39 cellular contexts compared by ENCODE assay signal in the genomic region with DNA sequence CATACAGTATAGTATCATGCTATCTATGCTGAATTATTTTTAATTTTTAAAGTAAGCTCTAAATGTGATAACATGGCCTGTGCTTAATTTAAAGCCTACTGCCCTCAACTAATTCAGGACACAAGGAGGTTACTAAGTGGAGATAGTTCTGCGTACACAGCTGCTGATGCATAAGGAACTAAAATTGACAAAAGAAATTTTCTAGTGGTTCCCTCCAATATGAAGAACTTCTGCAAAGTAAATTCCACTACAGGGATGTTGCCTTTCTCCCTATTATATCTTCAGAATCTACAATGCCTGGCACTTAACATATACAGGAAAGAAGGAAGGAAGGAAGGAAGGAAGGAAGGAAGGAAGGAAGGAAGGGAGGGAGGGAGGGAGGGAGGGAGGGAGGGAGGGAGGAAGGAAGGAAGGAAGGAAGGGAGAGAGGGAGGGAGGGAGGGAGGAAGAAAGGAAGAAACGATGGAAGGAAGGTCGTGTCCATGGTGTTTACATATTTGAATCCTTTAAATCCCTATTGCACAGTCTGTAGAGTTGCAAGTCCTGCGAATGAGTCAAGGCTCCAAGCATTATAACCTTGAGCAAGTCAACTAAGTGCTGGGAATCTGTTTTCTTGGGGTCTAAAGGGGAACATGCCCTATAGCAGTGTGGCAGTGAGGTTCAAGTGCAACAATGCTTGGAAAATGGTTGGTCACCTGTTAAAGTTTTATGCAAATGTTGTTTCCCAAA.
"Had no signal": no experiment of that assay in that cellular context is flagged by ENCODE, and none has a peak within 500 bp of the region (broad histone marks: within the 10 kb centered on the region; RNA-seq: fewer than 3 reads in every experiment).

No MANE protein-coding gene starts in this region.

- H3K9me3 ChIP-seq: adrenal gland, ascending aorta had no signal

- DNase-seq: activated effector memory CD4-positive, alpha-beta T cell treated with anti-CD3 and anti-CD28 coated beads, Interleukin-2, amount 50 U/mL, for 16 hours; activated effector memory CD4-positive, alpha-beta T cell treated with Interleukin-2 at 50 U/mL for 16 hours; activated gamma-delta T cell; activated gamma-delta T cell treated with Interleukin-2 at 50 U/mL for 16 hours; activated naive CD4-positive, alpha-beta T cell; activated naive CD4-positive, alpha-beta T cell treated with anti-CD3 and anti-CD28 coated beads for 36 hours; activated naive CD4-positive, alpha-beta T cell treated with anti-CD3 and anti-CD28 coated beads, Interleukin-2, amount 10 ng/mL, durations not matched to agents 7 days and 5 days; activated naive CD4-positive, alpha-beta T cell treated with anti-CD3 and anti-CD28 coated beads, Interleukin-2, amount 50 U/mL, for 16 hours; activated naive CD4-positive, alpha-beta T cell treated with Interleukin-2 at 50 U/mL for 16 hours; activated naive CD8-positive, alpha-beta T cell treated with anti-CD3 and anti-CD28 coated beads for 36 hours; activated naive CD8-positive, alpha-beta T cell treated with anti-CD3 and anti-CD28 coated beads, Interleukin-2, amount 10 ng/mL, durations not matched to agents 7 days and 5 days; activated naive CD8-positive, alpha-beta T cell treated with anti-CD3 and anti-CD28 coated beads, Interleukin-2, amount 50 U/mL, for 24 hours; activated T-cell treated with anti-CD3 and anti-CD28 coated beads, Interleukin-2, amount 50 U/mL, for 4 hours; activated T-cell treated with anti-CD3 and anti-CD28 coated beads, Interleukin-2, amount 50 U/mL, for 48 hours; activated T-cell treated with anti-CD3 and anti-CD28 coated beads, Interleukin-2, amount 50 U/mL, for 72 hours; adrenal gland; amniotic stem cell; amygdala; anterior cingulate cortex; aorta; body of pancreas; brain microvascular endothelial cell; caudate nucleus; central memory CD4-positive, alpha-beta T cell; cerebellar nuclear complex had no signal

- H3K27ac Mint-ChIP-seq: activated naive CD4-positive, alpha-beta T cell treated with anti-CD3 and anti-CD28 coated beads for 36 hours; activated naive CD4-positive, alpha-beta T cell treated with anti-CD3 and anti-CD28 coated beads, Interleukin-2, amount 10 ng/mL, durations not matched to agents 7 days and 5 days; activated naive CD4-positive, alpha-beta T cell treated with anti-CD3 and anti-CD28 coated beads, Interleukin-2, amount 50 U/mL, for 24 hours; activated naive CD4-positive, alpha-beta T cell treated with anti-CD3 and anti-CD28 coated beads, Interleukin-2, amount 50 U/mL, for 72 hours; activated naive CD8-positive, alpha-beta T cell; activated naive CD8-positive, alpha-beta T cell treated with anti-CD3 and anti-CD28 coated beads for 36 hours; activated naive CD8-positive, alpha-beta T cell treated with anti-CD3 and anti-CD28 coated beads, Interleukin-2, amount 10 ng/mL, durations not matched to agents 7 days and 5 days; activated naive CD8-positive, alpha-beta T cell treated with anti-CD3 and anti-CD28 coated beads, Interleukin-2, amount 50 U/mL, for 24 hours; activated T-cell treated with anti-CD3 and anti-CD28 coated beads, Interleukin-2, amount 50 U/mL, for 72 hours; activated T-helper 1 cell treated with anti-CD3 and anti-CD28 coated beads, Interleukin-12 subunit alpha, Interleukin-12 subunit beta, Interleukin-2, Interleukin-4 antibody, amounts not matched to agents 30 ng/mL and 10 ng/mL and 1 ng/mL, durations not matched to agents 14 hours and 24 hours and 36 hours; activated T-helper 17 cell treated with anti-CD3 and anti-CD28 coated beads, Interleukin-2, amount 50 U/mL, for 72 hours; activated T-helper 2 cell treated with anti-CD3 and anti-CD28 coated beads, Interferon-gamma antibody, Interleukin-2, Interleukin-4, amounts not matched to agents 10 μg/mL and 5 μg/mL and 100 μg/mL, durations not matched to agents 14 hours and 24 hours and 36 hours; brain had no signal

- H3K27ac ChIP-seq: adrenal gland, ascending aorta, body of pancreas, brain microvascular endothelial cell, breast epithelium, cardiac muscle cell had no signal

- H3K36me3 ChIP-seq: adrenal gland, ascending aorta, brain microvascular endothelial cell, breast epithelium, cardiac muscle cell had no signal

- H3K27me3 Mint-ChIP-seq: activated naive CD4-positive, alpha-beta T cell treated with anti-CD3 and anti-CD28 coated beads, Interleukin-2, amount 10 ng/mL, durations not matched to agents 7 days and 5 days; activated naive CD8-positive, alpha-beta T cell treated with anti-CD3 and anti-CD28 coated beads for 36 hours; activated naive CD8-positive, alpha-beta T cell treated with anti-CD3 and anti-CD28 coated beads, Interleukin-2, amount 50 U/mL, for 24 hours; central memory CD8-positive, alpha-beta T cell had no signal

- H3K27me3 ChIP-seq: adrenal gland, ascending aorta, body of pancreas, brain microvascular endothelial cell, breast epithelium, cardiac muscle cell had no signal

- H3K4me1 ChIP-seq: adrenal gland, ascending aorta, body of pancreas, breast epithelium had no signal

- H3K4me3 Mint-ChIP-seq: activated naive CD4-positive, alpha-beta T cell treated with anti-CD3 and anti-CD28 coated beads for 36 hours; activated naive CD4-positive, alpha-beta T cell treated with anti-CD3 and anti-CD28 coated beads, Interleukin-2, amount 10 ng/mL, durations not matched to agents 7 days and 5 days; activated naive CD4-positive, alpha-beta T cell treated with anti-CD3 and anti-CD28 coated beads, Interleukin-2, amount 50 U/mL, for 24 hours; activated naive CD8-positive, alpha-beta T cell; activated naive CD8-positive, alpha-beta T cell treated with anti-CD3 and anti-CD28 coated beads for 36 hours; activated naive CD8-positive, alpha-beta T cell treated with anti-CD3 and anti-CD28 coated beads, Interleukin-2, amount 10 ng/mL, durations not matched to agents 7 days and 5 days; activated naive CD8-positive, alpha-beta T cell treated with anti-CD3 and anti-CD28 coated beads, Interleukin-2, amount 50 U/mL, for 24 hours; activated T-cell treated with anti-CD3 and anti-CD28 coated beads, Interleukin-2, amount 50 U/mL, for 4 hours; activated T-cell treated with anti-CD3 and anti-CD28 coated beads, Interleukin-2, amount 50 U/mL, for 72 hours; activated T-helper 1 cell treated with anti-CD3 and anti-CD28 coated beads, Interleukin-12 subunit alpha, Interleukin-12 subunit beta, Interleukin-2, Interleukin-4 antibody, amounts not matched to agents 30 ng/mL and 10 ng/mL and 1 ng/mL, durations not matched to agents 14 hours and 24 hours and 36 hours; activated T-helper 17 cell treated with anti-CD3 and anti-CD28 coated beads, Interleukin-2, amount 50 U/mL, for 72 hours; brain; central memory CD8-positive, alpha-beta T cell had no signal

- ATAC-seq: activated naive CD4-positive, alpha-beta T cell treated with anti-CD3 and anti-CD28 coated beads, Interleukin-2, amount 50 U/mL, for 72 hours; activated naive CD8-positive, alpha-beta T cell treated with anti-CD3 and anti-CD28 coated beads, Interleukin-2, amount 50 U/mL, for 24 hours; activated T-cell treated with anti-CD3 and anti-CD28 coated beads, Interleukin-2, amount 50 U/mL, for 4 hours; activated T-cell treated with anti-CD3 and anti-CD28 coated beads, Interleukin-2, amount 50 U/mL, for 72 hours; activated T-helper 17 cell treated with anti-CD3 and anti-CD28 coated beads, Interleukin-2, amount 50 U/mL, for 72 hours; body of pancreas had no signal

- H3K4me3 ChIP-seq: adrenal gland, ascending aorta, body of pancreas, breast epithelium, cardiac muscle cell had no signal

- H3K36me3 Mint-ChIP-seq: activated naive CD4-positive, alpha-beta T cell treated with anti-CD3 and anti-CD28 coated beads, Interleukin-2, amount 10 ng/mL, durations not matched to agents 7 days and 5 days; activated naive CD4-positive, alpha-beta T cell treated with anti-CD3 and anti-CD28 coated beads, Interleukin-2, amount 50 U/mL, for 24 hours; activated naive CD4-positive, alpha-beta T cell treated with anti-CD3 and anti-CD28 coated beads, Interleukin-2, amount 50 U/mL, for 72 hours; activated naive CD8-positive, alpha-beta T cell; activated naive CD8-positive, alpha-beta T cell treated with anti-CD3 and anti-CD28 coated beads for 36 hours; activated naive CD8-positive, alpha-beta T cell treated with anti-CD3 and anti-CD28 coated beads, Interleukin-2, amount 10 ng/mL, durations not matched to agents 7 days and 5 days; brain had no signal

- H3K4me1 Mint-ChIP-seq: activated naive CD4-positive, alpha-beta T cell treated with anti-CD3 and anti-CD28 coated beads, Interleukin-2, amount 10 ng/mL, durations not matched to agents 7 days and 5 days; activated naive CD4-positive, alpha-beta T cell treated with anti-CD3 and anti-CD28 coated beads, Interleukin-2, amount 50 U/mL, for 24 hours; activated naive CD8-positive, alpha-beta T cell treated with anti-CD3 and anti-CD28 coated beads for 36 hours; activated naive CD8-positive, alpha-beta T cell treated with anti-CD3 and anti-CD28 coated beads, Interleukin-2, amount 10 ng/mL, durations not matched to agents 7 days and 5 days; activated naive CD8-positive, alpha-beta T cell treated with anti-CD3 and anti-CD28 coated beads, Interleukin-2, amount 50 U/mL, for 24 hours; activated T-helper 17 cell treated with anti-CD3 and anti-CD28 coated beads, Interleukin-2, amount 50 U/mL, for 72 hours; central memory CD8-positive, alpha-beta T cell had no signal

- H3K9me3 Mint-ChIP-seq: activated T-helper 1 cell treated with anti-CD3 and anti-CD28 coated beads, Interleukin-12 subunit alpha, Interleukin-12 subunit beta, Interleukin-2, Interleukin-4 antibody, amounts not matched to agents 30 ng/mL and 10 ng/mL and 1 ng/mL, durations not matched to agents 14 hours and 24 hours and 36 hours; activated T-helper 17 cell treated with anti-CD3 and anti-CD28 coated beads, Interleukin-2, amount 50 U/mL, for 72 hours had no signal

- FAIRE-seq: astrocyte, bronchial epithelial cell, colon had no signal
